In the genomic region with DNA sequence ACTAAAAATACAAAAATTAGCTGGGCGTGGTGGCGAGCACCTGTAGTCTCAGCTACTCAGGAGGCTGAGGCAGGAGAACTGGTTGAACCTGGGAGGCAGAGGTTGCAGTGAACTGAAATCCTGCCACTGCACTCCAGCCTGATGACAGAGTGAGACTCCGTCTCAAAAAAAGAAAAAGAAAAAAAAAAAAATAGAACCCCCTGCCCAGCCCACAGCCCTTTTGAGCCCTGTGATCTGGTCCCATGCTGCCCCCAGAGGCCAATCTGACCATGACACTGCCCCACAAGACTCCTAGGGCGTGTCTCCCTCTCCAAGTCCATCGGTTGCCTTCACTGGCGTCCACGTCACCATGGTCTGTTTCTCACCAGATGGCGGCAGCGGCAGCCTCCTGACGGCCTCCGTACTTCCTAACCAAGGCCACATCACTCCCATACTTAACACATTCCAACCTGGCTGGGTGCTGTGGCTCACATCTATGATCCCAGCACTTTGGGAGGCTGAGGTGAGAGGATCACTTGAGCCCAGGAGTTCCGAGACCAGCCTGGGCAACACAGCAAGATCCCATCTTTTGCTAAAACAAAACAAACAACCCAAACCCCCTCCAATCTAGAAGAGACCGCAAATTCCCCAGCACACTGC, we compare ENCODE assay signal across 8 cellular contexts. TPM values are rescaled to one million over a fixed set of nuclear protein-coding genes. Genes with fewer than 3 reads are reported as not detected.
DNase-seq lines count a peak whose midpoint lies in the region; ATAC-seq and TF ChIP-seq lines count a peak whose summit lies in the region.

No MANE protein-coding gene starts in this region.

- no peaks in the 10 kb centered on the region for H4K20me1 ChIP-seq in OCI-LY7 (ENCODE audit: insufficient read depth, low read length)

- H2AFZ ChIP-seq in OCI-LY7 (ENCODE audit: low read length), result no peak overlapping the region

- TF ChIP-seq CTCF in OCI-LY7 (conservative IDR thresholded peaks at IDR 0.05; ENCODE audit: low read length) (peak; percentile 71), coronary artery (IDR thresholded peaks at IDR 0.05) (peak; percentile 23)

- DNase-seq in ACHN, result peak; percentile 51
- DNase-seq in G401 (ENCODE audit: low spot score), result peak; percentile 54
- DNase-seq in OCI-LY7 (ENCODE audit: low spot score), result peak; percentile 35
- no peak for DNase-seq in coronary artery (ENCODE audit: low spot score)
- peak; percentile 68 for DNase-seq in mucosa of gallbladder (ENCODE audit: low spot score)
- DNase-seq in NCI-H345 treated with DMSO at 0.1 percent for 48 hours (lab: John Stamatoyannopoulos, UW; ENCODE audit: unreplicated experiment), result no peak
- DNase-seq in SKM-1 treated with dmso at 0.1 percent for 144 hours (lab: John Stamatoyannopoulos, UW; ENCODE audit: unreplicated experiment), result no peak

- H3K36me3 ChIP-seq in OCI-LY7 (ENCODE audit: insufficient read depth, low read length), result peaks cover 34% of the 10 kb centered on the region

- H3K9me3 ChIP-seq in OCI-LY7 (ENCODE audit: low read length), result no peaks in the 10 kb centered on the region

- BruUV-seq in OCI-LY7 (replicated peaks; lab: Mats Ljungman, UMichigan), result no TSS peak

- in situ Hi-C loops in ACHN (cut with HindIII; ENCODE audit: low pct_ligation_motif_present, low pct_unique_long_range_greater_than_20kb, low sequenced_read_pairs), result no loop called here
- in situ Hi-C loops in G401 (cut with HindIII; ENCODE audit: low sequenced_read_pairs), result no loop called here

- intact Hi-C loops in OCI-LY7 (cut with micrococcal nuclease; ENCODE audit: unreplicated experiment), result no loop called here

- no peaks in the 10 kb centered on the region for H3K79me2 ChIP-seq in OCI-LY7 (ENCODE audit: insufficient read depth, low read depth, low read length)

- POLR2A ChIA-PET in OCI-LY7 (lab: Charles Lee), result interaction anchor here (0.5 to 1.0 kb wide), 3 partner anchors 10 to 281 kb away, joined by 3 to 4 read pairs (median 3); no protein-coding TSS in a partner anchor

- H3K4me3 ChIP-seq in OCI-LY7 (ENCODE audit: low read depth, low read length, poor library complexity, severe bottlenecking) (no peak overlapping the region), coronary artery (no peak overlapping the region)

- CTCF ChIA-PET in OCI-LY7 (lab: Charles Lee; ENCODE audit: unreplicated experiment), result interaction anchor here (1.5 kb wide), 1 partner anchor 13 kb away, joined by 4 read pairs; no protein-coding TSS in a partner anchor

- no peaks in the 10 kb centered on the region for H3K9me2 ChIP-seq in OCI-LY7 (ENCODE audit: insufficient read depth, low read length)

- H3K4me1 ChIP-seq in OCI-LY7 (ENCODE audit: insufficient read depth, low read length, poor library complexity, severe bottlenecking), result no peaks in the 10 kb centered on the region

- ATAC-seq in HG03045 (IDR thresholded peaks at IDR 0.05; ENCODE audit: unreplicated experiment), result no peak

- H3K4me2 ChIP-seq in OCI-LY7 (ENCODE audit: low read length), result no peak overlapping the region

- H3K27ac ChIP-seq in OCI-LY7 (ENCODE audit: low read depth, low read length, poor library complexity, severe bottlenecking), result no peak overlapping the region
- no peak overlapping the region for H3K27ac ChIP-seq in coronary artery

RNA-seq across cellular contexts. Expression of a gene that starts 18.0 kb away (rescaled TPM):
- total RNA-seq in G401 (2014; rRNA removed; shearing (Covaris generic)), result 2.5 and 6.5 TPM in 2 replicates
- 5.3 and 11.3 TPM in 2 replicates for total RNA-seq in OCI-LY7 (2014; rRNA removed; shearing (Covaris generic))
- 5.7 TPM in 2 replicates for total RNA-seq in OCI-LY7 (2022)
- 33.8 TPM for total RNA-seq in mucosa of gallbladder

RNA-seq across cellular contexts. Expression of a gene that starts 18.1 kb away (rescaled TPM):
- 203 and 204 TPM in 2 replicates for total RNA-seq in G401 (2014; rRNA removed; shearing (Covaris generic))
- 58.1 and 65.0 TPM in 2 replicates for total RNA-seq in OCI-LY7 (2014; rRNA removed; shearing (Covaris generic))
- total RNA-seq in OCI-LY7 (2022), result 75.8 and 91.1 TPM in 2 replicates
- 57.6 TPM for total RNA-seq in mucosa of gallbladder

RNA-seq across cellular contexts. Expression of a gene that starts 18.2 kb away (rescaled TPM):
- total RNA-seq in G401 (2014; rRNA removed; shearing (Covaris generic)), result 12.4 and 19.6 TPM in 2 replicates
- total RNA-seq in OCI-LY7 (2014; rRNA removed; shearing (Covaris generic)), result 4.0 and 5.9 TPM in 2 replicates
- total RNA-seq in OCI-LY7 (2022), result 11.8 and 13.7 TPM in 2 replicates
- 15.9 TPM for total RNA-seq in mucosa of gallbladder

RNA-seq across cellular contexts. Expression of a gene that starts 33.8 kb away (rescaled TPM):
- 8.3 and 9.8 TPM in 2 replicates for total RNA-seq in G401 (2014; rRNA removed; shearing (Covaris generic))
- total RNA-seq in OCI-LY7 (2014; rRNA removed; shearing (Covaris generic)), result 2.4 and 5.3 TPM in 2 replicates
- total RNA-seq in OCI-LY7 (2022) (5.2 and 5.3 TPM in 2 replicates), mucosa of gallbladder (13.5 TPM)

RNA-seq across cellular contexts. Expression of a gene that starts 37.1 kb away (rescaled TPM):
- total RNA-seq in G401 (2014; rRNA removed; shearing (Covaris generic)), result 34.2 and 41.1 TPM in 2 replicates
- total RNA-seq in OCI-LY7 (2014; rRNA removed; shearing (Covaris generic)), result 25.8 and 27.4 TPM in 2 replicates
- 27.5 and 30.5 TPM in 2 replicates for total RNA-seq in OCI-LY7 (2022)
- total RNA-seq in mucosa of gallbladder, result 55.8 TPM

Comparison
In these comparisons a context has a peak if more than half of its experiments do, and no peak if none do; other contexts are left out.
1. DNase-seq: peak in ACHN (single experiment), G401 (single experiment), OCI-LY7 (single experiment) and mucosa of gallbladder (single experiment); none in coronary artery (single experiment), NCI-H345 treated with DMSO at 0.1 percent for 48 hours (single experiment) and SKM-1 treated with dmso at 0.1 percent for 144 hours (single experiment).